In genomic region chr22:30013201-30013600, GRCh38 we compare ENCODE assay signal across 32 cellular contexts.
"Had no signal": no experiment of that assay in that cellular context is flagged by ENCODE, and none has a peak within 500 bp of the region (broad histone marks: within the 10 kb centered on the region; RNA-seq: fewer than 3 reads in every experiment).

No MANE protein-coding gene starts in this region.

- H3K27ac ChIP-seq: adrenal gland, body of pancreas, brain microvascular endothelial cell, breast epithelium, VCaP had no signal

- H3K9me3 ChIP-seq: adrenal gland, body of pancreas, breast epithelium had no signal

- H3K4me1 Mint-ChIP-seq: activated B cell treated with CpG ODN at 0.5 μM for 24 hours; activated CD4-positive, alpha-beta T cell treated with anti-CD3 and anti-CD28 coated beads, Interleukin-2, amount 10 ng/mL, durations not matched to agents 24 days and 14 days; activated T-helper 17 cell treated with anti-CD3 and anti-CD28 coated beads, Interleukin-2, amount 50 U/mL, for 72 hours had no signal

- DNase-seq: activated B cell treated with CpG ODN at 0.5 μM for 24 hours; activated CD4-positive, alpha-beta memory T cell treated with anti-CD3 and anti-CD28 coated beads for 36 hours; activated CD4-positive, alpha-beta T cell treated with anti-CD3 and anti-CD28 coated beads for 4 hours; activated CD4-positive, alpha-beta T cell treated with anti-CD3 and anti-CD28 coated beads, Interleukin-2, amount 10 ng/mL, durations not matched to agents 24 days and 14 days; activated CD4-positive, alpha-beta T cell treated with anti-CD3 and anti-CD28 coated beads, Interleukin-2, amount 50 U/mL, for 1 hour; activated CD4-positive, alpha-beta T cell treated with anti-CD3 and anti-CD28 coated beads, Interleukin-2, amount 50 U/mL, for 4 hours; activated CD4-positive, CD25-positive, alpha-beta regulatory T cell treated with anti-CD3 and anti-CD28 coated beads, Interleukin-2, amount 50 U/mL, for 72 hours; activated CD8-positive, alpha-beta memory T cell treated with anti-CD3 and anti-CD28 coated beads, Interleukin-2, amount 50 U/mL, for 4 hours; activated CD8-positive, alpha-beta T cell treated with anti-CD3 and anti-CD28 coated beads for 36 hours; activated effector memory CD4-positive, alpha-beta T cell treated with anti-CD3 and anti-CD28 coated beads, Interleukin-2, amount 50 U/mL, for 16 hours; activated gamma-delta T cell treated with Interleukin-2 at 50 U/mL for 16 hours; activated naive CD4-positive, alpha-beta T cell; activated naive CD4-positive, alpha-beta T cell treated with anti-CD3 and anti-CD28 coated beads for 36 hours; activated naive CD4-positive, alpha-beta T cell treated with anti-CD3 and anti-CD28 coated beads, Interleukin-2, amount 50 U/mL, for 16 hours; activated naive CD8-positive, alpha-beta T cell treated with anti-CD3 and anti-CD28 coated beads for 36 hours; activated T-cell treated with anti-CD3 and anti-CD28 coated beads, Interleukin-2, amount 50 U/mL, for 24 hours; activated T-cell treated with anti-CD3 and anti-CD28 coated beads, Interleukin-2, amount 50 U/mL, for 48 hours; adrenal gland; amniotic stem cell; aorta; body of pancreas; brain microvascular endothelial cell; central memory CD4-positive, alpha-beta T cell; cerebellar nuclear complex; T-cell; T-helper 2 cell; T-helper 9 cell had no signal

- H3K9me3 Mint-ChIP-seq: activated B cell treated with CpG ODN at 0.5 μM for 24 hours; activated CD4-positive, alpha-beta memory T cell treated with anti-CD3 and anti-CD28 coated beads for 36 hours; activated CD4-positive, alpha-beta T cell treated with anti-CD3 and anti-CD28 coated beads, Interleukin-2, amount 10 ng/mL, durations not matched to agents 24 days and 14 days; activated CD8-positive, alpha-beta T cell treated with anti-CD3 and anti-CD28 coated beads for 36 hours; activated naive CD4-positive, alpha-beta T cell treated with anti-CD3 and anti-CD28 coated beads for 36 hours; activated naive CD4-positive, alpha-beta T cell treated with anti-CD3 and anti-CD28 coated beads, Interleukin-2, amount 50 U/mL, for 72 hours; activated naive CD8-positive, alpha-beta T cell treated with anti-CD3 and anti-CD28 coated beads for 36 hours; activated T-cell treated with anti-CD3 and anti-CD28 coated beads, Interleukin-2, amount 50 U/mL, for 24 hours; activated T-helper 17 cell treated with anti-CD3 and anti-CD28 coated beads, Interleukin-2, amount 50 U/mL, for 72 hours; T-cell; T-helper 2 cell treated with Interferon-gamma antibody and Interleukin-4, amounts not matched to agents 5 μg/mL and 100 μg/mL, for 36 hours had no signal

- H3K27ac Mint-ChIP-seq: activated B cell treated with CpG ODN at 0.5 μM for 24 hours; activated CD4-positive, alpha-beta memory T cell treated with anti-CD3 and anti-CD28 coated beads for 36 hours; activated CD4-positive, alpha-beta T cell treated with anti-CD3 and anti-CD28 coated beads, Interleukin-2, amount 10 ng/mL, durations not matched to agents 24 days and 14 days; activated CD8-positive, alpha-beta T cell treated with anti-CD3 and anti-CD28 coated beads for 36 hours; activated naive CD4-positive, alpha-beta T cell treated with anti-CD3 and anti-CD28 coated beads for 36 hours; activated naive CD8-positive, alpha-beta T cell treated with anti-CD3 and anti-CD28 coated beads for 36 hours; activated T-cell treated with anti-CD3 and anti-CD28 coated beads, Interleukin-2, amount 50 U/mL, for 24 hours; activated T-helper 17 cell treated with anti-CD3 and anti-CD28 coated beads, Interleukin-2, amount 50 U/mL, for 72 hours; T-cell; T-helper 2 cell treated with Interferon-gamma antibody and Interleukin-4, amounts not matched to agents 5 μg/mL and 100 μg/mL, for 36 hours had no signal

- H3K27me3 Mint-ChIP-seq: activated B cell treated with CpG ODN at 0.5 μM for 24 hours; activated CD4-positive, alpha-beta memory T cell treated with anti-CD3 and anti-CD28 coated beads for 36 hours; activated CD4-positive, alpha-beta T cell treated with anti-CD3 and anti-CD28 coated beads, Interleukin-2, amount 10 ng/mL, durations not matched to agents 24 days and 14 days; activated CD8-positive, alpha-beta T cell treated with anti-CD3 and anti-CD28 coated beads for 36 hours; activated naive CD8-positive, alpha-beta T cell treated with anti-CD3 and anti-CD28 coated beads for 36 hours; activated T-cell treated with anti-CD3 and anti-CD28 coated beads, Interleukin-2, amount 50 U/mL, for 24 hours; activated T-helper 17 cell treated with anti-CD3 and anti-CD28 coated beads, Interleukin-2, amount 50 U/mL, for 72 hours; T-cell had no signal

- ATAC-seq: activated CD8-positive, alpha-beta T cell treated with anti-CD3 and anti-CD28 coated beads for 36 hours; activated naive CD4-positive, alpha-beta T cell treated with anti-CD3 and anti-CD28 coated beads, Interleukin-2, amount 50 U/mL, for 72 hours; activated T-helper 17 cell treated with anti-CD3 and anti-CD28 coated beads, Interleukin-2, amount 50 U/mL, for 72 hours; body of pancreas; T-cell had no signal

- H3K4me3 ChIP-seq: adrenal gland, body of pancreas, breast epithelium had no signal

- H3K4me3 Mint-ChIP-seq: activated B cell treated with CpG ODN at 0.5 μM for 24 hours; activated CD4-positive, alpha-beta memory T cell treated with anti-CD3 and anti-CD28 coated beads for 36 hours; activated CD4-positive, alpha-beta T cell treated with anti-CD3 and anti-CD28 coated beads, Interleukin-2, amount 10 ng/mL, durations not matched to agents 24 days and 14 days; activated CD8-positive, alpha-beta T cell treated with anti-CD3 and anti-CD28 coated beads for 36 hours; activated naive CD4-positive, alpha-beta T cell treated with anti-CD3 and anti-CD28 coated beads for 36 hours; activated naive CD8-positive, alpha-beta T cell treated with anti-CD3 and anti-CD28 coated beads for 36 hours; activated T-cell treated with anti-CD3 and anti-CD28 coated beads, Interleukin-2, amount 50 U/mL, for 24 hours; activated T-helper 17 cell treated with anti-CD3 and anti-CD28 coated beads, Interleukin-2, amount 50 U/mL, for 72 hours; T-cell; T-helper 2 cell treated with Interferon-gamma antibody and Interleukin-4, amounts not matched to agents 5 μg/mL and 100 μg/mL, for 36 hours had no signal

- H3K36me3 Mint-ChIP-seq: activated naive CD4-positive, alpha-beta T cell treated with anti-CD3 and anti-CD28 coated beads, Interleukin-2, amount 50 U/mL, for 72 hours had no signal

- H3K27me3 ChIP-seq: adrenal gland, body of pancreas, brain microvascular endothelial cell, breast epithelium had no signal

- H3K4me1 ChIP-seq: body of pancreas, breast epithelium had no signal
